In the genomic region with DNA sequence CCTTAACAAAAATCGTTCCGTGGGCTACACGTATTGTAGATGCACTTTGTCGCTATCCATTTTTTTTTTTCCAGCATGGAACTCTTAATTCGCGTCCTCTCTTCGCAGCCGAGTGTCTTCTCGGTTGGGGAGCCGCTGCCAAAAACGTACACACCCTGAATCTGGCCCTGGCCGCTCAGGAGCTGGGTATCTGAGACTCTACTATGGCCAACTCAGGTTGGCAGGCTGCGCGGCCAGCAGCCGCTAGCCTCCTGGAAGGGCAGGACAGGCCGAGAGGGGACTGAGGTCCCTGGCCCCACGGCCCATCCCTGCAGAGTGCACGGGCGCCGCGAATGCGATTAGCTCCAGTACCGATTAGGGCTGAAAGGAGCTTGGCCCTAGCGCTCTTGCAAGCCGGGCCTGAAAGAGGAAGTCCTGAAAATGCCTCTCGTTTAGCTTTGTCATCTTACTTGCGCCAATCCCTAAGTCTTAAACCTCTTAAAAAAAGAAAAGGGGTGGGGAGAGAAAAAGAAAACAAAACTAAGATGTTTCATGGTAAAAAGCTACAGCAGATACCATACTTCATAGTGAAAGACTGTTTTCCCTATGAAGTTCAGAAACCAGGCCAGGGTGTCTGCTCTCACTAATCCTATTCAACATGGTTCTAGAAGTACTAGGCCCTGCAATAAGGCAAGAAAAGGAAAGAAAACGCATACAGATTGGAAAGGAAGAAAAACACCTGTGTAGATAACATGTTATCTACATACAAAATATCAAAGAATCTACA, we compare ENCODE assay signal across 8 cellular contexts.
A peak's percentile ranks its signal among the peaks of the same experiment; 100 is the strongest.
DNase-seq lines count a peak whose midpoint lies in the region; ATAC-seq and TF ChIP-seq lines count a peak whose summit lies in the region.

No MANE protein-coding gene starts in this region.

- DNase-seq in left ventricle myocardium inferior (peak; percentile 57), retinal pigment epithelial cell (ENCODE audit: low read depth) (no peak), NCI-H2029 treated with DMSO at 0.1 percent for 48 hours (lab: John Stamatoyannopoulos, UW) (no peak), AG08395 (ENCODE audit: low spot score) (no peak)

- peaks cover 3% of the 10 kb centered on the region for H3K36me3 Mint-ChIP-seq in activated naive CD8-positive, alpha-beta T cell

- ATAC-seq in GM18858 (IDR thresholded peaks at IDR 0.05; ENCODE audit: unreplicated experiment) (peak; percentile 55), HG02943 (IDR thresholded peaks at IDR 0.05; ENCODE audit: low read depth, unreplicated experiment) (peak; percentile 57)

- H3K9me3 Mint-ChIP-seq in activated naive CD8-positive, alpha-beta T cell (ENCODE audit: low read depth), result no peaks in the 10 kb centered on the region

- H3K27ac Mint-ChIP-seq in activated naive CD8-positive, alpha-beta T cell, result peak overlapping the region; percentile 96

- TF ChIP-seq POLR2A in Raji (IDR thresholded peaks at IDR 0.05; ENCODE audit: insufficient read depth, low read depth, low read length), result peak; percentile 53; the same call in 1 of the 2 replicates

- H3K27me3 Mint-ChIP-seq in activated naive CD8-positive, alpha-beta T cell, result no peaks in the 10 kb centered on the region

- H3K4me1 ChIP-seq in left ventricle myocardium inferior, result peaks cover 57% of the 10 kb centered on the region

- no peaks in the 10 kb centered on the region for H3K27me3 ChIP-seq in left ventricle myocardium inferior (ENCODE audit: low read depth)

- H3K9me3 ChIP-seq in left ventricle myocardium inferior (replicated peaks), result peaks cover 4% of the 10 kb centered on the region

- TF ChIP-seq CTCF in left ventricle myocardium inferior (IDR thresholded peaks at IDR 0.05; ENCODE audit: borderline replicate concordance) (no peak), retinal pigment epithelial cell (conservative IDR thresholded peaks at IDR 0.05; ENCODE audit: low read depth, low read length) (no peak)

- intact Hi-C loops in left ventricle myocardium inferior (cut with micrococcal nuclease), result no loop called here

- H3K4me3 Mint-ChIP-seq in activated naive CD8-positive, alpha-beta T cell, result peak overlapping the region; percentile 96

- H3K4me3 ChIP-seq in left ventricle myocardium inferior, result peak overlapping the region; percentile 78
- H3K4me3 ChIP-seq in retinal pigment epithelial cell (ENCODE audit: low read length), result peak overlapping the region; percentile 45

- peak overlapping the region; percentile 96 for H3K27ac ChIP-seq in left ventricle myocardium inferior (replicated peaks)

- H3K36me3 ChIP-seq in left ventricle myocardium inferior, result no peaks in the 10 kb centered on the region

- peaks cover 34% of the 10 kb centered on the region for H3K4me1 Mint-ChIP-seq in activated naive CD8-positive, alpha-beta T cell (ENCODE audit: low read depth)
